19 cellular contexts compared by ENCODE assay signal in the genomic region with DNA sequence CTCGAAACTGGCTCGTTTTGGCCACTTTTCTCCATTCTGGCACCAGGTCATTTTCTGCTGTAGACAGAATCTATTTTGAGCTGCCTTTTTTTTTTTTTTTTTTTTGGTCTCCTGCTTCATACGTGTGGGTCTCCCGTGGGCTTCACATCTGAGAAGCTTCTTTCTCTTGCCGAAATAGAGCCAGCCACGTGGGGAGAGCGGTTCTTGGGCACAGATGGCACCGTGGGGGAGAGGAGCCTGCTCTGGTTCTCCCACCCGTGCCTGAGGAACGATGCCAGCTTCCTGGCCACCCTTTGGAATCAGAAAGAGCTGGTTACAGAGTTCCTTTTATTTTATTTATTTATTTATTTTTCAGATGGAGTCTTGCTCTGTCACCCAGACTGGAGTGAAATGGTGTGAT.
A peak's percentile ranks its signal among the peaks of the same experiment; 100 is the strongest.
DNase-seq lines count a peak whose midpoint lies in the region; ATAC-seq lines count a peak whose summit lies in the region.
"Had no signal": no experiment of that assay in that cellular context is flagged by ENCODE, and none has a peak within 500 bp of the region (broad histone marks: within the 10 kb centered on the region; RNA-seq: fewer than 3 reads in every experiment).

No MANE protein-coding gene starts in this region.

- DNase-seq in C1 segment of cervical spinal cord (lab: John Stamatoyannopoulos, UW) = peak in 9 of 14 donors; percentile 1 to 75 (median 34)
- DNase-seq in caudate nucleus (lab: John Stamatoyannopoulos, UW) = peak in 40 of 61 donors; percentile 2 to 73 (median 20)
- peak; percentile 65 for DNase-seq in inferior parietal cortex (ENCODE audit: extremely low spot score)
- DNase-seq in putamen (ENCODE audit: low spot score) = peak; percentile 25
- no peak for DNase-seq in stimulated activated CD4-positive, alpha-beta T cell treated with anti-CD3 and anti-CD28 coated beads, Interleukin-1b, Interleukin-23, amount 100 ng/mL, for 48 hours
- no peak for DNase-seq in stimulated activated naive CD4-positive, alpha-beta T cell (lab: John Stamatoyannopoulos, UW)
- DNase-seq: AML-193; CD4-positive, alpha-beta T cell; GOT3; HFFc6; KG1; NCI-H1092; NCI-H1694 treated with DMSO at 0.1 percent for 48 hours; NCI-H446 treated with DMSO at 0.1 percent for 48 hours; NCI-H748 treated with DMSO at 0.1 percent for 48 hours; PC-9 had no signal

- no peak overlapping the region for H3K27ac ChIP-seq in caudate nucleus (ENCODE audit: low read depth, low read length)
- H3K27ac ChIP-seq: PC-9 had no signal

- ATAC-seq in GM21717 (IDR thresholded peaks at IDR 0.05; ENCODE audit: unreplicated experiment) = no peak
- ATAC-seq in HG03342 (IDR thresholded peaks at IDR 0.05; ENCODE audit: unreplicated experiment) = no peak
- ATAC-seq: Right ventricle myocardium inferior had no signal

Comparison
In these comparisons a context has a peak if more than half of its experiments do, and no peak if none do; other contexts are left out.
1. DNase-seq: peak in C1 segment of cervical spinal cord (9 of 14), caudate nucleus (40 of 61), inferior parietal cortex (single experiment) and putamen (single experiment); none in stimulated activated CD4-positive, alpha-beta T cell treated with anti-CD3 and anti-CD28 coated beads, Interleukin-1b, Interleukin-23, amount 100 ng/mL, for 48 hours (single experiment) and stimulated activated naive CD4-positive, alpha-beta T cell (0 of 6).